In the genomic region with DNA sequence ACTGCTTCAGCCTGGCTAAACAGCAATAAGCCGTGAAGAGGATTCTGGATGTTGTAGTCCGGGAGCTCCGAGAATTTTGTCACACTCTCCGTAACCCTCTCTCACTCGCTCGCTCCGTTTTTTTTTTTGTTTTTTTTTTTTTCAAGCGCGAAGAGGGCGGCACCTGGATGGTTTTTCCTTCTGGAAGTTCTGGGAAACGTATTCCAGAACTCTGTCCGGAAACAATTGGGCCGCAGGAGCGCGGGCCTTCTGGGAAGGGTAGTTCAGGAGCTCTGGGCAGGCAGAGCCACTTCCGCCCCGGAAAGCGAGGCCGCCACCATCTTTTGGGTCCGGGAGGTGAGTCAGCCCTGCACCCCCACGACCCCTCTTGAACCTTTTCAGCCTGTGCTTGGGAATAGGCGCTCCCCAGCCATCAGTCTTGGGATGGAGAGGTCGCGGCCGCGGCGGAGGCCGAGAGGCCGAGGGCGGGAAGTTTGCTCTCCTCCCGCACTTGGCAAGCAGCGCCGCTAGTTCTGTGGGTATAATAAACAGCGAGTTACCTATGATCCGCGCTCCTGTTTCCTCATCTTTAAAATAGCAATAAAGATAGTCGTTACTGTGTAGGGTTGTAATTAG, we compare ENCODE assay signal across 8 cellular contexts. TPM values are rescaled to one million over a fixed set of nuclear protein-coding genes. Genes with fewer than 3 reads are reported as not detected.
DNase-seq lines count a peak whose midpoint lies in the region; ATAC-seq and TF ChIP-seq lines count a peak whose summit lies in the region.

A gene (plus strand): TSS at position 283 of the 615 bp plus-strand sequence. CDS start 5,261 bp downstream, outside the sequence.

- H3K36me3 Mint-ChIP-seq in natural killer cell treated with Interleukin-12 subunit alpha and Interleukin-12 subunit beta and Interleukin-15 and Interleukin-18, amount 100 ng/mL, for 72 hours, result peaks cover 28% of the 10 kb centered on the region

- TF ChIP-seq CTCF in fibroblast of the aortic adventitia (IDR thresholded peaks at IDR 0.05; ENCODE audit: insufficient read depth, low read length), result no peak

- peak within 1 kb of the TSS; percentile 87 for H3K4me3 Mint-ChIP-seq in natural killer cell treated with Interleukin-12 subunit alpha and Interleukin-12 subunit beta and Interleukin-15 and Interleukin-18, amount 100 ng/mL, for 72 hours

- no peaks in the 10 kb centered on the region for H3K27me3 Mint-ChIP-seq in natural killer cell treated with Interleukin-12 subunit alpha and Interleukin-12 subunit beta and Interleukin-15 and Interleukin-18, amount 100 ng/mL, for 72 hours

- ATAC-seq in GM21576 (IDR thresholded peaks at IDR 0.05; ENCODE audit: unreplicated experiment), result peak; percentile 71
- ATAC-seq in natural killer cell treated with Interleukin-12 subunit alpha and Interleukin-12 subunit beta and Interleukin-15 and Interleukin-18, amount 100 ng/mL, for 72 hours, result peak; percentile 95 to 97

- peak within 1 kb of the TSS; percentile 89 for H3K4me3 ChIP-seq in fibroblast of the aortic adventitia (ENCODE audit: low read depth, low read length)

- H3K27ac Mint-ChIP-seq in natural killer cell treated with Interleukin-12 subunit alpha and Interleukin-12 subunit beta and Interleukin-15 and Interleukin-18, amount 100 ng/mL, for 72 hours, result peak within 1 kb of the TSS; percentile 34 to 93

- H3K9me3 Mint-ChIP-seq in natural killer cell treated with Interleukin-12 subunit alpha and Interleukin-12 subunit beta and Interleukin-15 and Interleukin-18, amount 100 ng/mL, for 72 hours, result peaks cover 3% of the 10 kb centered on the region

- peaks cover 18 to 37% of the 10 kb centered on the region in 2 donors for H3K4me1 Mint-ChIP-seq in natural killer cell treated with Interleukin-12 subunit alpha and Interleukin-12 subunit beta and Interleukin-15 and Interleukin-18, amount 100 ng/mL, for 72 hours (ENCODE audit: low read depth in 2 of 2)

- DNase-seq in DMS153 (lab: John Stamatoyannopoulos, UW) (peak; percentile 85), LoVo (ENCODE audit: low spot score) (peak; percentile 86), SHP77 (lab: John Stamatoyannopoulos, UW) (peak; percentile 90 to 91), activated gamma-delta T cell treated with Interleukin-2 at 50 U/mL for 16 hours (peak; percentile 75), fibroblast of the aortic adventitia (ENCODE audit: low read depth) (peak; percentile 98)
- peak; percentile 85 for DNase-seq in natural killer cell treated with Interleukin-12 subunit alpha and Interleukin-12 subunit beta and Interleukin-15 and Interleukin-18, amount 100 ng/mL, for 72 hours (ENCODE audit: low spot score)
- DNase-seq in stimulated activated naive CD4-positive, alpha-beta T cell treated with Interleukin-2 at 50 U/mL for 16 hours (lab: John Stamatoyannopoulos, UW), result peak; percentile 82

RNA-seq across cellular contexts. Expression of the gene that starts here (rescaled TPM):
- 14.1 and 18.3 TPM in 2 replicates for total RNA-seq in fibroblast of the aortic adventitia (ENCODE audit: low replicate concordance)
- total RNA-seq in natural killer cell treated with Interleukin-12 subunit alpha and Interleukin-12 subunit beta and Interleukin-15 and Interleukin-18, amount 100 ng/mL, for 72 hours, result 10 to 100 TPM; 25.9 to 26.0 TPM

Comparison
In these comparisons a context has a peak if more than half of its experiments do, and no peak if none do; other contexts are left out.
1. Peak in every context shown above with its lines: DNase-seq, ATAC-seq and H3K4me3 ChIP-seq.